In genomic region chr1:6559161-6559560, GRCh38 we compare ENCODE assay signal across 5 cellular contexts. TPM values are rescaled to one million over a fixed set of nuclear protein-coding genes. Genes with fewer than 3 reads are reported as not detected.
"Had no signal": no experiment of that assay in that cellular context is flagged by ENCODE, and none has a peak within 500 bp of the region (broad histone marks: within the 10 kb centered on the region; RNA-seq: fewer than 3 reads in every experiment).

No MANE protein-coding gene starts in this region.

RNA-seq across cellular contexts. Expression of gene TAS1R1, which starts 4.1 kb away (rescaled TPM):
- total RNA-seq: GM23248, H4, HT-29, IMR-90, K562 had no signal
